ENCODE assay signal across 21 cellular contexts in the genomic region with DNA sequence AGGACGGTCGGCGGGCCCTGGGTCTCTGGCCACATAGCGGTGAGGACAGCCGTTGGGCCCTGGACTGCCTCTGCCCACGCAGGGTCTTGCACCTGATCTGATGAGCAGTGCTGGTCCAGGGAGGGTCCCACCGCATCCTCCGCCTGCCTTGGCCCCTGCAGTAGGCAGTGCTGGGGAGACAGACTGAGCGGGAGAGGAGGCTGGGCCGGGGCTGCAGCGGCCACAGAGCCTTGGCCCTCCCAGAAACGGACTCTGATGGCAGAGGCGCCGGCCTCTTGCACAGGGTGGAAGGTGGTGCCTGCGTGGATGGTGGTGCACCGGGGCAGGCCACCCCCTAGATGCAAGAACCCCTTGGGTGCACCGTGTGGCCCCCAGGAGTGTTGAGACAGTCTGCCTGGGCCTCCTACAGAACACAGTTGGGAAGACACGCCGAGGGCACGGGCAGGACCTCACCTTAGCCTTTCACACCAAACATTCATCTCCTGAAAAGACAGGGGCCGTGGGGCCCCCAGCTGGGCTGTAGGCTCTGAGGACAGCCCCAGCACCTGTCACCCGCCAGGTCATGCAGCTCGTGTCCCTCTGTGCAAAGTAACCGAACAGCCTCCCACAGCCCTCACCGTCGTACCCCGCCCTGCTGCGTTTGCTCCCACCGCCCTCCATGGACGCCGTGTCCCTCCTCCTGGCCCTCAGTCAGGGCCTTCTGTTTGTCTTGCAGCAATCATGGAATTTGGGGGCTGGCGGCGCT.
"Had no signal": no experiment of that assay in that cellular context is flagged by ENCODE, and none has a peak within 500 bp of the region (broad histone marks: within the 10 kb centered on the region; RNA-seq: fewer than 3 reads in every experiment).

No MANE protein-coding gene starts in this region.

- H3K4me1 ChIP-seq: upper lobe of left lung had no signal

- H3K27ac ChIP-seq: cardiac muscle cell, epithelial cell of prostate, gastroesophageal sphincter, upper lobe of left lung had no signal

- H3K27ac Mint-ChIP-seq: activated CD8-positive, alpha-beta memory T cell treated with anti-CD3 and anti-CD28 coated beads, Interleukin-2, amount 10 ng/mL, durations not matched to agents 7 days and 5 days; activated CD8-positive, alpha-beta T cell treated with anti-CD3 and anti-CD28 coated beads for 36 hours; activated T-helper 2 cell treated with anti-CD3 and anti-CD28 coated beads, Interferon-gamma antibody, Interleukin-2, Interleukin-4, amounts not matched to agents 10 μg/mL and 5 μg/mL and 100 μg/mL, durations not matched to agents 14 hours and 24 hours and 36 hours; memory B cell; stimulated activated effector memory CD8-positive, alpha-beta T cell treated with anti-CD3 and anti-CD28 coated beads, Interleukin-12 subunit alpha, Interleukin-12 subunit beta, amount 100 ng/mL, for 72 hours; T-helper 1 cell treated with Interleukin-12 subunit alpha and Interleukin-12 subunit beta and Interleukin-4 antibody, amounts not matched to agents 30 μg/mL and 1 μg/mL, for 36 hours had no signal

- H3K36me3 ChIP-seq: cardiac muscle cell had no signal

- H3K9me3 Mint-ChIP-seq: activated CD8-positive, alpha-beta T cell treated with anti-CD3 and anti-CD28 coated beads for 36 hours; activated T-helper 2 cell treated with anti-CD3 and anti-CD28 coated beads, Interferon-gamma antibody, Interleukin-2, Interleukin-4, amounts not matched to agents 10 μg/mL and 5 μg/mL and 100 μg/mL, durations not matched to agents 14 hours and 24 hours and 36 hours; memory B cell; stimulated activated effector memory CD8-positive, alpha-beta T cell treated with anti-CD3 and anti-CD28 coated beads, Interleukin-12 subunit alpha, Interleukin-12 subunit beta, amount 100 ng/mL, for 72 hours; T-helper 1 cell treated with Interleukin-12 subunit alpha and Interleukin-12 subunit beta and Interleukin-4 antibody, amounts not matched to agents 30 μg/mL and 1 μg/mL, for 36 hours had no signal

- H3K27me3 ChIP-seq: cardiac muscle cell, gastroesophageal sphincter, upper lobe of left lung had no signal

- H3K4me3 ChIP-seq: cardiac muscle cell, gastroesophageal sphincter, upper lobe of left lung had no signal

- H3K4me3 Mint-ChIP-seq: activated CD8-positive, alpha-beta memory T cell treated with anti-CD3 and anti-CD28 coated beads, Interleukin-2, amount 10 ng/mL, durations not matched to agents 7 days and 5 days; activated CD8-positive, alpha-beta T cell treated with anti-CD3 and anti-CD28 coated beads for 36 hours; memory B cell; stimulated activated effector memory CD8-positive, alpha-beta T cell treated with anti-CD3 and anti-CD28 coated beads, Interleukin-12 subunit alpha, Interleukin-12 subunit beta, amount 100 ng/mL, for 72 hours; T-helper 1 cell treated with Interleukin-12 subunit alpha and Interleukin-12 subunit beta and Interleukin-4 antibody, amounts not matched to agents 30 μg/mL and 1 μg/mL, for 36 hours had no signal

- H3K27me3 Mint-ChIP-seq: activated CD8-positive, alpha-beta memory T cell treated with anti-CD3 and anti-CD28 coated beads, Interleukin-2, amount 10 ng/mL, durations not matched to agents 7 days and 5 days; activated CD8-positive, alpha-beta T cell treated with anti-CD3 and anti-CD28 coated beads for 36 hours; memory B cell had no signal

- ATAC-seq: activated CD8-positive, alpha-beta memory T cell treated with anti-CD3 and anti-CD28 coated beads, Interleukin-2, amount 10 ng/mL, durations not matched to agents 7 days and 5 days; activated CD8-positive, alpha-beta T cell treated with anti-CD3 and anti-CD28 coated beads for 36 hours; gastroesophageal sphincter; sciatic nerve; stimulated activated effector memory CD8-positive, alpha-beta T cell treated with anti-CD3 and anti-CD28 coated beads, Interleukin-12 subunit alpha, Interleukin-12 subunit beta, amount 100 ng/mL, for 72 hours had no signal

- DNase-seq: activated CD4-positive, alpha-beta T cell treated with anti-CD3 and anti-CD28 coated beads for 48 hours; activated CD4-positive, CD25-positive, alpha-beta regulatory T cell; activated CD8-positive, alpha-beta memory T cell treated with anti-CD3 and anti-CD28 coated beads, Interleukin-2, amount 10 ng/mL, durations not matched to agents 7 days and 5 days; activated CD8-positive, alpha-beta T cell treated with anti-CD3 and anti-CD28 coated beads for 36 hours; activated naive CD4-positive, alpha-beta T cell treated with Interleukin-2 at 50 U/mL for 16 hours; cortex of kidney; head of caudate nucleus; hypothalamus; posterior cingulate gyrus; small intestine; stimulated activated CD4-positive, alpha-beta T cell treated with anti-CD3 and anti-CD28 coated beads, Interleukin-2, amount 100 ng/mL, for 24 hours; T1000 had no signal

- H3K9me3 ChIP-seq: gastroesophageal sphincter, upper lobe of left lung had no signal
